1 cellular context compared by ENCODE assay signal in genomic region chr16:86625821-86626220, GRCh38.
TF ChIP-seq lines count a peak whose summit lies in the region.

No MANE protein-coding gene starts in this region.

TF ChIP-seq in IMR-90, 13 proteins besides CTCF, POLR2A, EP300 and RAD21:
- TF ChIP-seq NFE2L2 (IDR thresholded peaks at IDR 0.05; ENCODE audit: low read depth, low read length) = no peak
- TF ChIP-seq RCOR1 (IDR thresholded peaks at IDR 0.05; ENCODE audit: insufficient replicate concordance, low read length) = no peak
- TF ChIP-seq FOS (IDR thresholded peaks at IDR 0.05; ENCODE audit: low read depth, low read length) = no peak
- TF ChIP-seq, protein P1, sequence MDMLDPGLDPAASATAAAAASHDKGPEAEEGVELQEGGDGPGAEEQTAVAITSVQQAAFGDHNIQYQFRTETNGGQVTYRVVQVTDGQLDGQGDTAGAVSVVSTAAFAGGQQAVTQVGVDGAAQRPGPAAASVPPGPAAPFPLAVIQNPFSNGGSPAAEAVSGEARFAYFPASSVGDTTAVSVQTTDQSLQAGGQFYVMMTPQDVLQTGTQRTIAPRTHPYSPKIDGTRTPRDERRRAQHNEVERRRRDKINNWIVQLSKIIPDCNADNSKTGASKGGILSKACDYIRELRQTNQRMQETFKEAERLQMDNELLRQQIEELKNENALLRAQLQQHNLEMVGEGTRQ (IDR thresholded peaks at IDR 0.05; ENCODE audit: low read depth, low read length) = no peak
- no peak for TF ChIP-seq SMC3 (IDR thresholded peaks at IDR 0.05; ENCODE audit: low read depth, low read length)
- TF ChIP-seq CEBPB (IDR thresholded peaks at IDR 0.05; ENCODE audit: low read depth, low read length) = no peak
- TF ChIP-seq CHD1 (IDR thresholded peaks at IDR 0.05; ENCODE audit: low read depth, low read length) = no peak
- no peak for TF ChIP-seq MXI1 (IDR thresholded peaks at IDR 0.05; ENCODE audit: borderline replicate concordance, low read depth, low read length)
- no peak for TF ChIP-seq MAZ (IDR thresholded peaks at IDR 0.05; ENCODE audit: borderline replicate concordance, low read depth, low read length)
